Comparison of ENCODE assay signal across 1 cellular context in the genomic region with DNA sequence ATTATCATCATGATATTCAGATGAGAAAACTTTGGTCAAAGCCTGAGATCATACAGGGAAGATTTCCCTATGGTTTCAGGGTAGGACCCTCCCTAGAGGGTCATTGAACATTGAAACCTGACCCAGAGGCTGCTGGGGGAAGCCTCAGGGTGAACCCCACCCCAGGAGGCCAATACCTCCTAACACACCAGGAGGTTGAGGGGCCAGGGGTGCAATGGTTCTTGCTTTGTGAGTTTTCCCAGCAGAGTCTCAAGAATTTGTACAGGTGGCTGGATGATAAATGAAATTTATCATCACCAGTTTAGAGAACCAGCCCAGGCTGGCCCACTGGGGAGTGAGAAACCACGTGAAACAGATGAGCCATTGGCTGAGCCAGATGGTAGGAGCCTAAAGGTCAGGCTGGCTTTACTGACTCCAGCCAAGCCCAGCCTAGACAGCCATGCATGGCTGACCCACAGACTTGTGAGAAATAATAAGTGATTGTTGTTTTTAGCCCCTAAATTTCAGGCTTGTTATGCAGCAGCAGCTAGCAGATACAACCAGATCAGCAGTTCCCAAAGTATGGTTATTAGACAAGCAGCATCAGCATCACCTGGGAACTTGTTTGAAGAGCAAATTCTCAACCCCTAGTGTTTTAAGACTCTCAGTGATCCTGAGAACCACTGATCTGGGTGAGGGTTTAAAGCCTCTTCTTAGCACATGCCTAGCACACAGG.
TF ChIP-seq lines count a peak whose summit lies in the region.

No MANE protein-coding gene starts in this region.

TF ChIP-seq in GM12878, 131 proteins besides CTCF, POLR2A, EP300 and RAD21:
- no peak for TF ChIP-seq LARP7 (IDR thresholded peaks at IDR 0.05)
- TF ChIP-seq TBL1XR1 (IDR thresholded peaks at IDR 0.05; ENCODE audit: low read depth, low read length): no peak
- TF ChIP-seq, protein P1, sequence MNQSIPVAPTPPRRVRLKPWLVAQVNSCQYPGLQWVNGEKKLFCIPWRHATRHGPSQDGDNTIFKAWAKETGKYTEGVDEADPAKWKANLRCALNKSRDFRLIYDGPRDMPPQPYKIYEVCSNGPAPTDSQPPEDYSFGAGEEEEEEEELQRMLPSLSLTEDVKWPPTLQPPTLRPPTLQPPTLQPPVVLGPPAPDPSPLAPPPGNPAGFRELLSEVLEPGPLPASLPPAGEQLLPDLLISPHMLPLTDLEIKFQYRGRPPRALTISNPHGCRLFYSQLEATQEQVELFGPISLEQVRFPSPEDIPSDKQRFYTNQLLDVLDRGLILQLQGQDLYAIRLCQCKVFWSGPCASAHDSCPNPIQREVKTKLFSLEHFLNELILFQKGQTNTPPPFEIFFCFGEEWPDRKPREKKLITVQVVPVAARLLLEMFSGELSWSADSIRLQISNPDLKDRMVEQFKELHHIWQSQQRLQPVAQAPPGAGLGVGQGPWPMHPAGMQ (IDR thresholded peaks at IDR 0.05; ENCODE audit: borderline replicate concordance): no peak
- no peak for TF ChIP-seq KLF5 (IDR thresholded peaks at IDR 0.05; ENCODE audit: partially characterized antibody)
- TF ChIP-seq, protein P2, sequence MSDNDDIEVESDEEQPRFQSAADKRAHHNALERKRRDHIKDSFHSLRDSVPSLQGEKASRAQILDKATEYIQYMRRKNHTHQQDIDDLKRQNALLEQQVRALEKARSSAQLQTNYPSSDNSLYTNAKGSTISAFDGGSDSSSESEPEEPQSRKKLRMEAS (IDR thresholded peaks at IDR 0.05; ENCODE audit: low read depth, low read length): no peak
- TF ChIP-seq SMAD5 (IDR thresholded peaks at IDR 0.05; ENCODE audit: low read depth): no peak
- no peak for TF ChIP-seq ZZZ3 (IDR thresholded peaks at IDR 0.05; ENCODE audit: control insufficient read depth, insufficient read length, low read depth)
- no peak for TF ChIP-seq TCF3 (IDR thresholded peaks at IDR 0.05; ENCODE audit: borderline replicate concordance, insufficient read depth, low read depth, low read length)
- TF ChIP-seq, protein P3, sequence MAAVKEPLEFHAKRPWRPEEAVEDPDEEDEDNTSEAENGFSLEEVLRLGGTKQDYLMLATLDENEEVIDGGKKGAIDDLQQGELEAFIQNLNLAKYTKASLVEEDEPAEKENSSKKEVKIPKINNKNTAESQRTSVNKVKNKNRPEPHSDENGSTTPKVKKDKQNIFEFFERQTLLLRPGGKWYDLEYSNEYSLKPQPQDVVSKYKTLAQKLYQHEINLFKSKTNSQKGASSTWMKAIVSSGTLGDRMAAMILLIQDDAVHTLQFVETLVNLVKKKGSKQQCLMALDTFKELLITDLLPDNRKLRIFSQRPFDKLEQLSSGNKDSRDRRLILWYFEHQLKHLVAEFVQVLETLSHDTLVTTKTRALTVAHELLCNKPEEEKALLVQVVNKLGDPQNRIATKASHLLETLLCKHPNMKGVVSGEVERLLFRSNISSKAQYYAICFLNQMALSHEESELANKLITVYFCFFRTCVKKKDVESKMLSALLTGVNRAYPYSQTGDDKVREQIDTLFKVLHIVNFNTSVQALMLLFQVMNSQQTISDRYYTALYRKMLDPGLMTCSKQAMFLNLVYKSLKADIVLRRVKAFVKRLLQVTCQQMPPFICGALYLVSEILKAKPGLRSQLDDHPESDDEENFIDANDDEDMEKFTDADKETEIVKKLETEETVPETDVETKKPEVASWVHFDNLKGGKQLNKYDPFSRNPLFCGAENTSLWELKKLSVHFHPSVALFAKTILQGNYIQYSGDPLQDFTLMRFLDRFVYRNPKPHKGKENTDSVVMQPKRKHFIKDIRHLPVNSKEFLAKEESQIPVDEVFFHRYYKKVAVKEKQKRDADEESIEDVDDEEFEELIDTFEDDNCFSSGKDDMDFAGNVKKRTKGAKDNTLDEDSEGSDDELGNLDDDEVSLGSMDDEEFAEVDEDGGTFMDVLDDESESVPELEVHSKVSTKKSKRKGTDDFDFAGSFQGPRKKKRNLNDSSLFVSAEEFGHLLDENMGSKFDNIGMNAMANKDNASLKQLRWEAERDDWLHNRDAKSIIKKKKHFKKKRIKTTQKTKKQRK (IDR thresholded peaks at IDR 0.05; ENCODE audit: low read depth, low read length): no peak
